Comparison of ENCODE assay signal across 2 cellular contexts in the genomic region with DNA sequence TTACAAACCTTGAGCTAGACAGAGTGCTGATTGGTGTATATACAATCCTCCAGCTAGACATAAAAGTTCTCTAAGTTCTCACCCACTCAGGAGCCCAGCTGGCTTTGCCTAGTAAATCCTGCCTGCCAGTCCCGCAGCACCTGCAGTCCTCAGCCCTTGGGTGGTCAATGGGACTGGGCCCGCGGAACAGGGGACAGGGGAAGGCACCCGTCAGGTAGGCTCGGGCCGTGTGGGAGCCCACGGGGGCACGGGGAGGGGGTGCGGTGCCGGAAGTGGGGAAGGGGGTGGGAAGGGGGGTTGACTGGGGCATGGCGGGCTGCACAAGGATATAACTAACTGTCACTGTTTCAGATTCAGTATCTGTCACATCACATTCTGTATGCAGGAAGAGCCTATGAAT.
TF ChIP-seq lines count a peak whose summit lies in the region.

No MANE protein-coding gene starts in this region.

TF ChIP-seq in SK-N-SH, 30 proteins besides CTCF, POLR2A, EP300 and RAD21 (continued from another document):
- TF ChIP-seq, protein P1, sequence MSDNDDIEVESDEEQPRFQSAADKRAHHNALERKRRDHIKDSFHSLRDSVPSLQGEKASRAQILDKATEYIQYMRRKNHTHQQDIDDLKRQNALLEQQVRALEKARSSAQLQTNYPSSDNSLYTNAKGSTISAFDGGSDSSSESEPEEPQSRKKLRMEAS (IDR thresholded peaks at IDR 0.05; ENCODE audit: low read depth), result no peak

TF ChIP-seq in SK-N-SH treated with all-trans-retinoic acid at 6 μM for 48 hours, 23 proteins besides CTCF, POLR2A, EP300 and RAD21 (continued from another document):
- TF ChIP-seq, protein P2, sequence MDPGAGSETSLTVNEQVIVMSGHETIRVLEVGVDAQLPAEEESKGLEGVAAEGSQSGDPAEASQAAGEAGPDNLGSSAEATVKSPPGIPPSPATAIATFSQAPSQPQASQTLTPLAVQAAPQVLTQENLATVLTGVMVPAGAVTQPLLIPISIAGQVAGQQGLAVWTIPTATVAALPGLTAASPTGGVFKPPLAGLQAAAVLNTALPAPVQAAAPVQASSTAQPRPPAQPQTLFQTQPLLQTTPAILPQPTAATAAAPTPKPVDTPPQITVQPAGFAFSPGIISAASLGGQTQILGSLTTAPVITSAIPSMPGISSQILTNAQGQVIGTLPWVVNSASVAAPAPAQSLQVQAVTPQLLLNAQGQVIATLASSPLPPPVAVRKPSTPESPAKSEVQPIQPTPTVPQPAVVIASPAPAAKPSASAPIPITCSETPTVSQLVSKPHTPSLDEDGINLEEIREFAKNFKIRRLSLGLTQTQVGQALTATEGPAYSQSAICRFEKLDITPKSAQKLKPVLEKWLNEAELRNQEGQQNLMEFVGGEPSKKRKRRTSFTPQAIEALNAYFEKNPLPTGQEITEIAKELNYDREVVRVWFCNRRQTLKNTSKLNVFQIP (CRISPR knock-in tag; IDR thresholded peaks at IDR 0.05; ENCODE audit: borderline replicate concordance, low read depth), result no peak
- TF ChIP-seq ARNTL (CRISPR knock-in tag; IDR thresholded peaks at IDR 0.05; ENCODE audit: borderline replicate concordance, low read depth), result no peak
- no peak for TF ChIP-seq ZNF8 (CRISPR knock-in tag; IDR thresholded peaks at IDR 0.05)
- TF ChIP-seq, protein P3, sequence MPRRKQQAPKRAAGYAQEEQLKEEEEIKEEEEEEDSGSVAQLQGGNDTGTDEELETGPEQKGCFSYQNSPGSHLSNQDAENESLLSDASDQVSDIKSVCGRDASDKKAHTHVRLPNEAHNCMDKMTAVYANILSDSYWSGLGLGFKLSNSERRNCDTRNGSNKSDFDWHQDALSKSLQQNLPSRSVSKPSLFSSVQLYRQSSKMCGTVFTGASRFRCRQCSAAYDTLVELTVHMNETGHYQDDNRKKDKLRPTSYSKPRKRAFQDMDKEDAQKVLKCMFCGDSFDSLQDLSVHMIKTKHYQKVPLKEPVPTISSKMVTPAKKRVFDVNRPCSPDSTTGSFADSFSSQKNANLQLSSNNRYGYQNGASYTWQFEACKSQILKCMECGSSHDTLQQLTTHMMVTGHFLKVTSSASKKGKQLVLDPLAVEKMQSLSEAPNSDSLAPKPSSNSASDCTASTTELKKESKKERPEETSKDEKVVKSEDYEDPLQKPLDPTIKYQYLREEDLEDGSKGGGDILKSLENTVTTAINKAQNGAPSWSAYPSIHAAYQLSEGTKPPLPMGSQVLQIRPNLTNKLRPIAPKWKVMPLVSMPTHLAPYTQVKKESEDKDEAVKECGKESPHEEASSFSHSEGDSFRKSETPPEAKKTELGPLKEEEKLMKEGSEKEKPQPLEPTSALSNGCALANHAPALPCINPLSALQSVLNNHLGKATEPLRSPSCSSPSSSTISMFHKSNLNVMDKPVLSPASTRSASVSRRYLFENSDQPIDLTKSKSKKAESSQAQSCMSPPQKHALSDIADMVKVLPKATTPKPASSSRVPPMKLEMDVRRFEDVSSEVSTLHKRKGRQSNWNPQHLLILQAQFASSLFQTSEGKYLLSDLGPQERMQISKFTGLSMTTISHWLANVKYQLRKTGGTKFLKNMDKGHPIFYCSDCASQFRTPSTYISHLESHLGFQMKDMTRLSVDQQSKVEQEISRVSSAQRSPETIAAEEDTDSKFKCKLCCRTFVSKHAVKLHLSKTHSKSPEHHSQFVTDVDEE (CRISPR knock-in tag; IDR thresholded peaks at IDR 0.05), result no peak
- TF ChIP-seq BACH2 (CRISPR knock-in tag; IDR thresholded peaks at IDR 0.05; ENCODE audit: borderline replicate concordance), result no peak
- TF ChIP-seq, protein P4, sequence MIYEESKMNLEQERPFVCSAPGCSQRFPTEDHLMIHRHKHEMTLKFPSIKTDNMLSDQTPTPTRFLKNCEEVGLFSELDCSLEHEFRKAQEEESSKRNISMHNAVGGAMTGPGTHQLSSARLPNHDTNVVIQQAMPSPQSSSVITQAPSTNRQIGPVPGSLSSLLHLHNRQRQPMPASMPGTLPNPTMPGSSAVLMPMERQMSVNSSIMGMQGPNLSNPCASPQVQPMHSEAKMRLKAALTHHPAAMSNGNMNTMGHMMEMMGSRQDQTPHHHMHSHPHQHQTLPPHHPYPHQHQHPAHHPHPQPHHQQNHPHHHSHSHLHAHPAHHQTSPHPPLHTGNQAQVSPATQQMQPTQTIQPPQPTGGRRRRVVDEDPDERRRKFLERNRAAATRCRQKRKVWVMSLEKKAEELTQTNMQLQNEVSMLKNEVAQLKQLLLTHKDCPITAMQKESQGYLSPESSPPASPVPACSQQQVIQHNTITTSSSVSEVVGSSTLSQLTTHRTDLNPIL (CRISPR knock-in tag; IDR thresholded peaks at IDR 0.05; ENCODE audit: low read depth), result no peak
- no peak for TF ChIP-seq OSR1 (CRISPR knock-in tag; IDR thresholded peaks at IDR 0.05)
- no peak for TF ChIP-seq ESRRG (CRISPR knock-in tag; IDR thresholded peaks at IDR 0.05)
- no peak for TF ChIP-seq ZFP3 (CRISPR knock-in tag; IDR thresholded peaks at IDR 0.05)
- no peak for TF ChIP-seq GLIS3 (CRISPR knock-in tag; IDR thresholded peaks at IDR 0.05)
- no peak for TF ChIP-seq SNAI2 (CRISPR knock-in tag; IDR thresholded peaks at IDR 0.05)
